In the genomic region with DNA sequence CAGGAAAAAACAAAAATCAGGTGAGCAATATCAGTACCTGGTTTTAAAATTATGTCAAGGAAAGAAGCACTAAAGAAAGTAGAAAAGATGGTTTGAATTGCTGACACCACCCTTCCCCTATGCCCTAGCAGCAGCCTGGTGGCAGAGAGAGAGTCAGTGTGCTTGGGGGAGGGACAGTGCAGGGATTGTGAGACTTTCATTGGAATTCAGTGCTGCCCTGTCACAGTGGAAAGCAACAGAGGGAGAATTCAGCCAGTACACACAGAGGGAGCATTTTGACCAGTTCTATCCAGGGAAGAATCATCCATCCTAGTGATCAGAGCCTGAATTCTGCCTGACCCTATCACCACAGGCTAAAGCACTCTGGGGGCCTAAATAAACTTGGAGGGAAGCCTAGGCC, we compare ENCODE assay signal across 1 cellular context.
TF ChIP-seq lines count a peak whose summit lies in the region.

No MANE protein-coding gene starts in this region.

TF ChIP-seq in WTC11, 78 proteins besides CTCF, POLR2A, EP300 and RAD21 (continued from another document):
- TF ChIP-seq GRHL2 (CRISPR knock-in tag; IDR thresholded peaks at IDR 0.05; ENCODE audit: insufficient replicate concordance, severe bottlenecking) (no peak), TCF7 (CRISPR knock-in tag; IDR thresholded peaks at IDR 0.05; ENCODE audit: low read depth) (no peak), RORB (CRISPR knock-in tag; IDR thresholded peaks at IDR 0.05) (no peak), ZNF425 (CRISPR knock-in tag; conservative IDR thresholded peaks at IDR 0.05) (no peak), ZNF263 (CRISPR knock-in tag; IDR thresholded peaks at IDR 0.05; ENCODE audit: low read depth) (no peak), ATF3 (CRISPR knock-in tag; conservative IDR thresholded peaks at IDR 0.05) (no peak)
- TF ChIP-seq, protein P1, sequence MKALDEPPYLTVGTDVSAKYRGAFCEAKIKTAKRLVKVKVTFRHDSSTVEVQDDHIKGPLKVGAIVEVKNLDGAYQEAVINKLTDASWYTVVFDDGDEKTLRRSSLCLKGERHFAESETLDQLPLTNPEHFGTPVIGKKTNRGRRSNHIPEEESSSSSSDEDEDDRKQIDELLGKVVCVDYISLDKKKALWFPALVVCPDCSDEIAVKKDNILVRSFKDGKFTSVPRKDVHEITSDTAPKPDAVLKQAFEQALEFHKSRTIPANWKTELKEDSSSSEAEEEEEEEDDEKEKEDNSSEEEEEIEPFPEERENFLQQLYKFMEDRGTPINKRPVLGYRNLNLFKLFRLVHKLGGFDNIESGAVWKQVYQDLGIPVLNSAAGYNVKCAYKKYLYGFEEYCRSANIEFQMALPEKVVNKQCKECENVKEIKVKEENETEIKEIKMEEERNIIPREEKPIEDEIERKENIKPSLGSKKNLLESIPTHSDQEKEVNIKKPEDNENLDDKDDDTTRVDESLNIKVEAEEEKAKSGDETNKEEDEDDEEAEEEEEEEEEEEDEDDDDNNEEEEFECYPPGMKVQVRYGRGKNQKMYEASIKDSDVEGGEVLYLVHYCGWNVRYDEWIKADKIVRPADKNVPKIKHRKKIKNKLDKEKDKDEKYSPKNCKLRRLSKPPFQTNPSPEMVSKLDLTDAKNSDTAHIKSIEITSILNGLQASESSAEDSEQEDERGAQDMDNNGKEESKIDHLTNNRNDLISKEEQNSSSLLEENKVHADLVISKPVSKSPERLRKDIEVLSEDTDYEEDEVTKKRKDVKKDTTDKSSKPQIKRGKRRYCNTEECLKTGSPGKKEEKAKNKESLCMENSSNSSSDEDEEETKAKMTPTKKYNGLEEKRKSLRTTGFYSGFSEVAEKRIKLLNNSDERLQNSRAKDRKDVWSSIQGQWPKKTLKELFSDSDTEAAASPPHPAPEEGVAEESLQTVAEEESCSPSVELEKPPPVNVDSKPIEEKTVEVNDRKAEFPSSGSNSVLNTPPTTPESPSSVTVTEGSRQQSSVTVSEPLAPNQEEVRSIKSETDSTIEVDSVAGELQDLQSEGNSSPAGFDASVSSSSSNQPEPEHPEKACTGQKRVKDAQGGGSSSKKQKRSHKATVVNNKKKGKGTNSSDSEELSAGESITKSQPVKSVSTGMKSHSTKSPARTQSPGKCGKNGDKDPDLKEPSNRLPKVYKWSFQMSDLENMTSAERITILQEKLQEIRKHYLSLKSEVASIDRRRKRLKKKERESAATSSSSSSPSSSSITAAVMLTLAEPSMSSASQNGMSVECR (CRISPR knock-in tag; IDR thresholded peaks at IDR 0.05; ENCODE audit: borderline replicate concordance): no peak
